32 cellular contexts compared by ENCODE assay signal in genomic region chr18:9907867-9908266, GRCh38. TPM values are rescaled to one million over a fixed set of nuclear protein-coding genes. Genes with fewer than 3 reads are reported as not detected.
"Had no signal": no experiment of that assay in that cellular context is flagged by ENCODE, and none has a peak within 500 bp of the region (broad histone marks: within the 10 kb centered on the region; RNA-seq: fewer than 3 reads in every experiment).

No MANE protein-coding gene starts in this region.

- H3K27ac ChIP-seq: left lung, lower lobe of right lung, pancreas, prostate gland, sigmoid colon, spleen, suprapubic skin, thoracic aorta, tibial artery, upper lobe of right lung, uterus had no signal

- H3K4me1 ChIP-seq: pancreas, prostate gland, uterus had no signal

- H3K36me3 Mint-ChIP-seq: immature natural killer cell; stimulated activated memory B cell treated with anti-CD40 and anti-IgM and Interleukin-4, amounts not matched to agents 10 μg/mL and 1 μg/mL and 100 μg/mL, for 72 hours had no signal

- H3K27ac Mint-ChIP-seq: immature natural killer cell; naive thymus-derived CD8-positive, alpha-beta T cell; nephron; stimulated activated memory B cell treated with anti-CD40 and anti-IgM and Interleukin-4, amounts not matched to agents 10 μg/mL and 1 μg/mL and 100 μg/mL, for 72 hours had no signal

- H3K9me3 ChIP-seq: left lung, lower lobe of right lung, pancreas, prostate gland, sigmoid colon, spleen, suprapubic skin, thoracic aorta, tibial artery, upper lobe of right lung, uterus had no signal

- FAIRE-seq: islet of Langerhans, kidney, pancreas, small intestine had no signal

- H3K4me3 ChIP-seq: left lung, lower lobe of right lung, pancreas, prostate gland, sigmoid colon, spleen, suprapubic skin, thoracic aorta, tibial artery, upper lobe of right lung, uterus had no signal

- H3K9me3 Mint-ChIP-seq: immature natural killer cell; naive thymus-derived CD8-positive, alpha-beta T cell; nephron; neural crest cell; stimulated activated memory B cell treated with anti-CD40 and anti-IgM and Interleukin-4, amounts not matched to agents 10 μg/mL and 1 μg/mL and 100 μg/mL, for 72 hours had no signal

- ATAC-seq: left colon; left lung; lower lobe of right lung; naive thymus-derived CD8-positive, alpha-beta T cell; pancreas; right cardiac atrium; stimulated activated memory B cell treated with anti-CD40 and anti-IgM and Interleukin-4, amounts not matched to agents 10 μg/mL and 1 μg/mL and 100 μg/mL, for 72 hours; upper lobe of right lung had no signal

- H3K27me3 ChIP-seq: left lung, pancreas, sigmoid colon, spleen, suprapubic skin, tibial artery, upper lobe of right lung, uterus had no signal

- H3K4me3 Mint-ChIP-seq: immature natural killer cell; naive thymus-derived CD8-positive, alpha-beta T cell; nephron; neural crest cell; stimulated activated memory B cell treated with anti-CD40 and anti-IgM and Interleukin-4, amounts not matched to agents 10 μg/mL and 1 μg/mL and 100 μg/mL, for 72 hours had no signal

- DNase-seq: hypothalamus; immature natural killer cell; kidney; left colon; left lung; lower lobe of right lung; mammary epithelial cell; mesenchymal stem cell; naive thymus-derived CD8-positive, alpha-beta T cell; nucleus accumbens; pancreas; posterior cingulate gyrus; retina; right cardiac atrium; sigmoid colon; small intestine; spleen; stimulated activated CD4-positive, alpha-beta T cell treated with anti-CD3 and anti-CD28 coated beads, Interleukin-4, amount 100 ng/mL, for 24 hours; stimulated activated naive CD4-positive, alpha-beta T cell treated with Interleukin-2 at 50 U/mL for 16 hours; tibial artery; trophoblast cell; upper lobe of right lung; uterus had no signal

- H3K36me3 ChIP-seq: left lung, lower lobe of right lung, pancreas, prostate gland, sigmoid colon, spleen, suprapubic skin, thoracic aorta, tibial artery, upper lobe of right lung, uterus had no signal

- H3K27me3 Mint-ChIP-seq: stimulated activated memory B cell treated with anti-CD40 and anti-IgM and Interleukin-4, amounts not matched to agents 10 μg/mL and 1 μg/mL and 100 μg/mL, for 72 hours had no signal

RNA-seq across cellular contexts. Expression of gene TXNDC2, which starts 22.1 kb away (rescaled TPM):
- total RNA-seq: left colon; mammary epithelial cell; mucosa of gallbladder; naive thymus-derived CD8-positive, alpha-beta T cell; neural crest cell; pancreas; sigmoid colon; suprapubic skin had no signal
- polyA plus RNA-seq: immature natural killer cell; liver; naive thymus-derived CD8-positive, alpha-beta T cell; pancreas; right cardiac atrium had no signal
